Comparison of ENCODE assay signal across 15 cellular contexts in genomic region chr1:227894306-227894721, GRCh38. TPM values are rescaled to one million over a fixed set of nuclear protein-coding genes. Genes with fewer than 3 reads are reported as not detected.
DNase-seq lines count a peak whose midpoint lies in the region; TF ChIP-seq lines count a peak whose summit lies in the region.
"Had no signal": no experiment of that assay in that cellular context is flagged by ENCODE, and none has a peak within 500 bp of the region (broad histone marks: within the 10 kb centered on the region; RNA-seq: fewer than 3 reads in every experiment).

No MANE protein-coding gene starts in this region.

- TF ChIP-seq CTCF in ovary (IDR thresholded peaks at IDR 0.05): no peak

- DNase-seq in stimulated activated CD4-positive, alpha-beta T cell treated with anti-CD3 and anti-CD28 coated beads, Interleukin-4, amount 100 ng/mL, for 24 hours: peak; percentile 2
- no peak for DNase-seq in stimulated activated CD4-positive, alpha-beta T cell treated with anti-CD3 and anti-CD28 coated beads, Interleukin-1b, Interleukin-23, amount 100 ng/mL, for 48 hours
- DNase-seq in ecto neural progenitor cell (ENCODE audit: low spot score) (peak; percentile 39), ovary (peak in 4 of 5 donors; percentile 8 to 30 (median 12)), ureter (ENCODE audit: low spot score) (no peak), DMS153 treated with DMSO at 0.1 percent for 48 hours (lab: John Stamatoyannopoulos, UW; ENCODE audit: unreplicated experiment) (no peak), NCI-H2107 (lab: John Stamatoyannopoulos, UW) (no peak)
- no peak for DNase-seq in effector memory CD4-positive, alpha-beta T cell
- DNase-seq: AML-193, foreskin fibroblast, NCI-H1436, NCI-H345 had no signal

- H3K4me1 ChIP-seq in ovary (ENCODE audit: insufficient read depth): no peaks in the 10 kb centered on the region
- H3K4me1 ChIP-seq in effector memory CD4-positive, alpha-beta T cell (ENCODE audit: control insufficient read depth, insufficient read depth, low read length, poor library complexity, severe bottlenecking): peaks cover 3% of the 10 kb centered on the region
- H3K4me1 ChIP-seq: HAP-1 had no signal

- H3K4me3 ChIP-seq in ovary: no peak overlapping the region
- no peak overlapping the region for H3K4me3 ChIP-seq in effector memory CD4-positive, alpha-beta T cell (ENCODE audit: insufficient read depth, low read depth, low read length, poor library complexity, severe bottlenecking)
- H3K4me3 ChIP-seq: HAP-1, lung had no signal

- no peaks in the 10 kb centered on the region for H3K9me3 ChIP-seq in ovary
- no peaks in the 10 kb centered on the region for H3K9me3 ChIP-seq in effector memory CD4-positive, alpha-beta T cell (ENCODE audit: control insufficient read depth, low read length)
- H3K9me3 ChIP-seq: HAP-1 had no signal

- no peak for TF ChIP-seq EP300 in ovary (IDR thresholded peaks at IDR 0.05)

- WGBS in ovary, 3 donors: 83 to 92% (median 85%) methylated on average over 14 of the region's 14 CpGs

- no peak for TF ChIP-seq POLR2A in ovary (IDR thresholded peaks at IDR 0.05)

- no peak overlapping the region for H3K27ac ChIP-seq in ovary
- H3K27ac ChIP-seq in effector memory CD4-positive, alpha-beta T cell (ENCODE audit: insufficient read depth, low read length, poor library complexity, severe bottlenecking): no peak overlapping the region

- no peaks in the 10 kb centered on the region for H3K27me3 ChIP-seq in ovary
- H3K27me3 ChIP-seq in effector memory CD4-positive, alpha-beta T cell (replicated peaks; ENCODE audit: control insufficient read depth, insufficient read depth, low read length, poor library complexity, severe bottlenecking): no peaks in the 10 kb centered on the region

- H3K36me3 ChIP-seq in ovary: no peaks in the 10 kb centered on the region
- H3K36me3 ChIP-seq in effector memory CD4-positive, alpha-beta T cell (ENCODE audit: control insufficient read depth, insufficient read depth, low read length): no peaks in the 10 kb centered on the region
- H3K36me3 ChIP-seq: HAP-1 had no signal

- intact Hi-C loops in ovary (cut with DNase I): no loop called here

RNA-seq across cellular contexts. Expression of gene WNT9A, which starts 53.4 kb away (rescaled TPM):
- total RNA-seq in ovary (10 to 100 TPM in 3 of 7 donors, 1 to 10 TPM in 4; 3.9 to 15.9 (median 9.8) TPM), ureter (2.7 TPM)
- polyA plus RNA-seq in ovary: 10 to 100 TPM in 1 of 2 donors, 1 to 10 TPM in 1; 1.1 to 10.8 TPM
- total RNA-seq: naive thymus-derived CD8-positive, alpha-beta T cell had no signal
- polyA plus RNA-seq: naive thymus-derived CD8-positive, alpha-beta T cell had no signal

Comparison
In these comparisons a context has a peak if more than half of its experiments do, and no peak if none do; other contexts are left out.
1. DNase-seq: peak in stimulated activated CD4-positive, alpha-beta T cell treated with anti-CD3 and anti-CD28 coated beads, Interleukin-4, amount 100 ng/mL, for 24 hours (single experiment), ecto neural progenitor cell (single experiment) and ovary (4 of 5); none in stimulated activated CD4-positive, alpha-beta T cell treated with anti-CD3 and anti-CD28 coated beads, Interleukin-1b, Interleukin-23, amount 100 ng/mL, for 48 hours (single experiment), ureter (single experiment), DMS153 treated with DMSO at 0.1 percent for 48 hours (single experiment), effector memory CD4-positive, alpha-beta T cell (0 of 3) and NCI-H2107 (single experiment).